ENCODE assay signal across 28 cellular contexts in genomic region chr7:27822245-27822644, GRCh38.
"Had no signal": no experiment of that assay in that cellular context is flagged by ENCODE, and none has a peak within 500 bp of the region (broad histone marks: within the 10 kb centered on the region; RNA-seq: fewer than 3 reads in every experiment).

No MANE protein-coding gene starts in this region.

- H3K9me3 ChIP-seq: ascending aorta, body of pancreas had no signal

- H3K27ac ChIP-seq: ascending aorta, body of pancreas, SK-N-MC, WERI-Rb-1 had no signal

- ATAC-seq: activated CD4-positive, alpha-beta T cell treated with anti-CD3 and anti-CD28 coated beads for 36 hours; activated naive CD4-positive, alpha-beta T cell treated with anti-CD3 and anti-CD28 coated beads, Interleukin-2, amount 50 U/mL, for 72 hours; activated naive CD8-positive, alpha-beta T cell treated with anti-CD3 and anti-CD28 coated beads, Interleukin-2, amount 50 U/mL, for 24 hours; body of pancreas; Panc1; Right ventricle myocardium inferior had no signal

- FAIRE-seq: bronchial epithelial cell had no signal

- H3K27me3 ChIP-seq: ascending aorta, body of pancreas had no signal

- H3K27ac Mint-ChIP-seq: activated CD4-positive, alpha-beta memory T cell treated with anti-CD3 and anti-CD28 coated beads, Interleukin-2, amount 10 ng/mL, durations not matched to agents 7 days and 5 days; activated CD4-positive, alpha-beta T cell treated with anti-CD3 and anti-CD28 coated beads for 36 hours; activated naive CD4-positive, alpha-beta T cell treated with anti-CD3 and anti-CD28 coated beads, Interleukin-2, amount 50 U/mL, for 72 hours; activated naive CD8-positive, alpha-beta T cell treated with anti-CD3 and anti-CD28 coated beads, Interleukin-2, amount 50 U/mL, for 24 hours had no signal

- H3K4me1 ChIP-seq: ascending aorta, body of pancreas had no signal

- H3K4me3 Mint-ChIP-seq: activated CD4-positive, alpha-beta memory T cell treated with anti-CD3 and anti-CD28 coated beads, Interleukin-2, amount 10 ng/mL, durations not matched to agents 7 days and 5 days; activated CD4-positive, alpha-beta T cell treated with anti-CD3 and anti-CD28 coated beads for 36 hours; activated naive CD8-positive, alpha-beta T cell treated with anti-CD3 and anti-CD28 coated beads, Interleukin-2, amount 50 U/mL, for 24 hours had no signal

- H3K4me1 Mint-ChIP-seq: activated CD4-positive, alpha-beta memory T cell treated with anti-CD3 and anti-CD28 coated beads, Interleukin-2, amount 10 ng/mL, durations not matched to agents 7 days and 5 days; activated CD4-positive, alpha-beta T cell treated with anti-CD3 and anti-CD28 coated beads for 36 hours; activated naive CD8-positive, alpha-beta T cell treated with anti-CD3 and anti-CD28 coated beads, Interleukin-2, amount 50 U/mL, for 24 hours had no signal

- DNase-seq: activated CD4-positive, alpha-beta memory T cell treated with anti-CD3 and anti-CD28 coated beads, Interleukin-2, amount 10 ng/mL, durations not matched to agents 7 days and 5 days; activated CD4-positive, alpha-beta T cell treated with anti-CD3 and anti-CD28 coated beads for 36 hours; activated CD4-positive, alpha-beta T cell treated with anti-CD3 and anti-CD28 coated beads, Interleukin-2, amount 50 U/mL, for 1 hour; activated CD8-positive, alpha-beta memory T cell treated with anti-CD3 and anti-CD28 coated beads, Interleukin-2, amount 50 U/mL, for 4 hours; activated effector memory CD4-positive, alpha-beta T cell treated with anti-CD3 and anti-CD28 coated beads, Interleukin-2, amount 50 U/mL, for 16 hours; activated naive CD4-positive, alpha-beta T cell treated with Interleukin-2 at 50 U/mL for 16 hours; activated naive CD8-positive, alpha-beta T cell treated with anti-CD3 and anti-CD28 coated beads, Interleukin-2, amount 50 U/mL, for 24 hours; amniotic stem cell; body of pancreas; central memory CD4-positive, alpha-beta T cell; MM.1S; NCI-H1105; NCI-H1436; NCI-H1694 treated with DMSO at 0.1 percent for 48 hours; NCI-H2029 treated with DMSO at 0.1 percent for 48 hours; NCI-H510A treated with DMSO at 0.1 percent for 48 hours; NCI-H69; NK-92 treated with Interleukin-12 subunit alpha and Interleukin-12 subunit beta, amount 100 ng/mL, for 24 hours; OCI-M1; RPMI8226; T-helper 1 cell; WERI-Rb-1 had no signal

- H3K4me3 ChIP-seq: ascending aorta, body of pancreas, SK-N-MC had no signal

- H3K36me3 ChIP-seq: WERI-Rb-1 had no signal

- H3K9me3 Mint-ChIP-seq: activated CD4-positive, alpha-beta memory T cell treated with anti-CD3 and anti-CD28 coated beads, Interleukin-2, amount 10 ng/mL, durations not matched to agents 7 days and 5 days; activated naive CD4-positive, alpha-beta T cell treated with anti-CD3 and anti-CD28 coated beads, Interleukin-2, amount 50 U/mL, for 72 hours; activated naive CD8-positive, alpha-beta T cell treated with anti-CD3 and anti-CD28 coated beads, Interleukin-2, amount 50 U/mL, for 24 hours had no signal

- H3K27me3 Mint-ChIP-seq: activated CD4-positive, alpha-beta memory T cell treated with anti-CD3 and anti-CD28 coated beads, Interleukin-2, amount 10 ng/mL, durations not matched to agents 7 days and 5 days; activated CD4-positive, alpha-beta T cell treated with anti-CD3 and anti-CD28 coated beads for 36 hours; activated naive CD8-positive, alpha-beta T cell treated with anti-CD3 and anti-CD28 coated beads, Interleukin-2, amount 50 U/mL, for 24 hours had no signal
